16 cellular contexts compared by ENCODE assay signal in the genomic region with DNA sequence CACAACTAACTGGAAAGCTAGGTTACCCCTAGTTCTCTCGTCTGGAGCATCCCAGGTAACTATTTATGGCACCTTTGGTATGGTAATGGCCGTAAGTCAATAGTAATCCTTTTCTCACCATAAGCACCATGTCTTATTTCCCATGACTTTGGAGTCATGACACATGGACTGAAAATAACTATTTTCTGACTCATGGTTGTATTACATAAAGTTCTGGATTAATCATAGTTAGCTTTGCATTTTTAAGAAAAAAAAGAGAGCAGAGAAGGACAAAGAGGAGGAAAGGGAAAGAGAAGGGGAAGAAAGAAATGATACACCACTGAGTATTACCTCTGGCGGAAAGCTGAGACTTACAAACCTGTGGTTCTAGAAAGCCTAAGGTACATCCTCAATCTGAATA.
DNase-seq lines count a peak whose midpoint lies in the region; ATAC-seq and TF ChIP-seq lines count a peak whose summit lies in the region.
"Had no signal": no experiment of that assay in that cellular context is flagged by ENCODE, and none has a peak within 500 bp of the region (broad histone marks: within the 10 kb centered on the region; RNA-seq: fewer than 3 reads in every experiment).

No MANE protein-coding gene starts in this region.

- POLR2A ChIA-PET in HEK293T (lab: Yijun Ruan, JAX), result no interaction called here

- CTCF ChIA-PET in HEK293T (lab: Yijun Ruan, JAX), result no interaction called here

- no peak for ATAC-seq in HG02571 (IDR thresholded peaks at IDR 0.05; ENCODE audit: unreplicated experiment)
- ATAC-seq: stimulated activated naive CD8-positive, alpha-beta T cell treated with anti-CD3 and anti-CD28 coated beads, Interleukin-15, Interleukin-2, amounts not matched to agents 100 U/mL and 50 U/mL, for 24 hours had no signal

- H3K4me3 ChIP-seq in choroid plexus epithelial cell (ENCODE audit: low read depth, low read length), result no peak overlapping the region
- H3K4me3 ChIP-seq: BLaER1, smooth muscle cell had no signal

- DNase-seq in AG09319 (ENCODE audit: extremely low read depth, low read depth), result peak; percentile 22
- DNase-seq in LHCN-M2 (ENCODE audit: low read depth), result peak; percentile 85
- peak; percentile 85 for DNase-seq in choroid plexus epithelial cell (ENCODE audit: low read depth)
- peak; percentile 25 for DNase-seq in myocyte (ENCODE audit: low read depth)
- DNase-seq in HEK293T (ENCODE audit: extremely low spot score), result no peak
- no peak for DNase-seq in H4 (ENCODE audit: low spot score)
- DNase-seq in stimulated activated CD8-positive, alpha-beta memory T cell treated with anti-CD3 and anti-CD28 coated beads, Interleukin-4, amount 100 ng/mL, for 48 hours, result no peak
- DNase-seq: activated CD4-positive, alpha-beta T cell treated with anti-CD3 and anti-CD28 coated beads for 48 hours; activated T-cell treated with anti-CD3 and anti-CD28 coated beads for 4 hours; NCI-H2107; NK-92 treated with Interleukin-12 subunit alpha and Interleukin-12 subunit beta, amount 100 ng/mL, for 24 hours; SHP77 treated with DMSO at 0.1 percent for 48 hours; stimulated activated naive CD8-positive, alpha-beta T cell treated with anti-CD3 and anti-CD28 coated beads, Interleukin-15, Interleukin-2, amounts not matched to agents 100 U/mL and 50 U/mL, for 24 hours had no signal

- TF ChIP-seq CTCF in AG09319 (IDR thresholded peaks at IDR 0.05; ENCODE audit: low read depth, low read length), result no peak
- TF ChIP-seq CTCF in choroid plexus epithelial cell (conservative IDR thresholded peaks at IDR 0.05; ENCODE audit: low read depth, low read length), result no peak

TF ChIP-seq in HEK293T, 16 proteins besides CTCF, POLR2A, EP300 and RAD21:
- no peak for TF ChIP-seq HDGF (IDR thresholded peaks at IDR 0.05; ENCODE audit: borderline replicate concordance)
- no peak for TF ChIP-seq L3MBTL2 (conservative IDR thresholded peaks at IDR 0.05)
- TF ChIP-seq NFRKB (IDR thresholded peaks at IDR 0.05), result no peak
- no peak for TF ChIP-seq LEF1 (IDR thresholded peaks at IDR 0.05; ENCODE audit: borderline replicate concordance)
- no peak for TF ChIP-seq BHLHE40 (IDR thresholded peaks at IDR 0.05; ENCODE audit: borderline replicate concordance)
- no peak for TF ChIP-seq TARDBP (IDR thresholded peaks at IDR 0.05)
- no peak for TF ChIP-seq FOXK2 (IDR thresholded peaks at IDR 0.05)

Comparison
In these comparisons a context has a peak if more than half of its experiments do, and no peak if none do; other contexts are left out.
1. DNase-seq: peak in AG09319 (single experiment), LHCN-M2 (single experiment), choroid plexus epithelial cell (single experiment) and myocyte (single experiment); none in HEK293T (single experiment), H4 (single experiment) and stimulated activated CD8-positive, alpha-beta memory T cell treated with anti-CD3 and anti-CD28 coated beads, Interleukin-4, amount 100 ng/mL, for 48 hours (single experiment).